ENCODE assay signal across 14 cellular contexts in genomic region chr13:73421310-73421912, GRCh38.
DNase-seq lines count a peak whose midpoint lies in the region; ATAC-seq and TF ChIP-seq lines count a peak whose summit lies in the region.
"Had no signal": no experiment of that assay in that cellular context is flagged by ENCODE, and none has a peak within 500 bp of the region (broad histone marks: within the 10 kb centered on the region; RNA-seq: fewer than 3 reads in every experiment).

No MANE protein-coding gene starts in this region.

- intact Hi-C loops in body of pancreas (cut with DNase I) (no loop called here), gastrocnemius medialis (cut with DNase I; ENCODE audit: low total_unique reads) (loop anchor here (5.0 kb wide), 1 partner anchor 61 kb away; no protein-coding TSS in a partner anchor)

- peak; percentile 87 for ATAC-seq in body of pancreas
- peak; percentile 94 to 97 for ATAC-seq in gastrocnemius medialis
- no peak for ATAC-seq in HG02610 (IDR thresholded peaks at IDR 0.05; ENCODE audit: unreplicated experiment)
- ATAC-seq: left ventricle myocardium superior, Panc1 had no signal

- in situ Hi-C loops in gastrocnemius medialis (cut with MboI; ENCODE audit: low sequenced_read_pairs in 4 of 4), result no loop called here

- TF ChIP-seq POLR2A in body of pancreas (IDR thresholded peaks at IDR 0.05), result no peak
- no peak for TF ChIP-seq POLR2A in gastrocnemius medialis (IDR thresholded peaks at IDR 0.05)

- TF ChIP-seq CTCF in body of pancreas (IDR thresholded peaks at IDR 0.05), result no peak
- no peak for TF ChIP-seq CTCF in gastrocnemius medialis (IDR thresholded peaks at IDR 0.05 in 4 of 5, conservative IDR thresholded peaks at IDR 0.05 in 1 of 5)

- H3K4me1 ChIP-seq in body of pancreas (no peaks in the 10 kb centered on the region), gastrocnemius medialis (peaks cover 4 to 15% of the 10 kb centered on the region in 2 donors)

- WGBS in body of pancreas, 2 donors, result 51 to 61% methylated on average over 7 of the region's 7 CpGs

- peak overlapping the region in 1 of 4 donors; percentile 34 for H3K27ac ChIP-seq in body of pancreas
- H3K27ac ChIP-seq in gastrocnemius medialis, result peak overlapping the region in 1 of 4 donors; percentile 37

- H3K36me3 ChIP-seq in body of pancreas (replicated peaks in 1 of 2; ENCODE audit: insufficient read depth in 1 of 2, low read depth in 2 of 2), result no peaks in the 10 kb centered on the region
- no peaks in the 10 kb centered on the region for H3K36me3 ChIP-seq in gastrocnemius medialis

- no peaks in the 10 kb centered on the region for H3K9me3 ChIP-seq in body of pancreas
- H3K9me3 ChIP-seq in gastrocnemius medialis, result no peaks in the 10 kb centered on the region

- peak; percentile 21 for DNase-seq in NCI-H2196 (lab: John Stamatoyannopoulos, UW; ENCODE audit: unreplicated experiment)
- DNase-seq in NCI-H2196 treated with DMSO at 0.1 percent for 48 hours (lab: John Stamatoyannopoulos, UW; ENCODE audit: unreplicated experiment), result no peak
- peak; percentile 84 for DNase-seq in LoVo (ENCODE audit: low spot score)
- peak; percentile 50 to 90 (median 70) for DNase-seq in body of pancreas
- DNase-seq in gastrocnemius medialis, result peak; percentile 23 to 49
- DNase-seq in NCI-H1694 (lab: John Stamatoyannopoulos, UW), result no peak
- no peak for DNase-seq in OCI-M2 (lab: John Stamatoyannopoulos, UW; ENCODE audit: unreplicated experiment)
- DNase-seq: ACHN, activated B cell treated with CpG ODN at 0.5 μM for 24 hours, H7, left ventricle myocardium superior, posterior cingulate gyrus had no signal

- H3K4me3 ChIP-seq in body of pancreas, result no peak overlapping the region
- no peak overlapping the region for H3K4me3 ChIP-seq in gastrocnemius medialis

- H3K27me3 ChIP-seq in body of pancreas, result no peaks in the 10 kb centered on the region
- H3K27me3 ChIP-seq in gastrocnemius medialis, result no peaks in the 10 kb centered on the region

Comparison
In these comparisons a context has a peak if more than half of its experiments do, and no peak if none do; other contexts are left out.
1. DNase-seq: peak in NCI-H2196 (single experiment), LoVo (single experiment), body of pancreas (4 of 4) and gastrocnemius medialis (2 of 2); none in NCI-H2196 treated with DMSO at 0.1 percent for 48 hours (single experiment), NCI-H1694 (single experiment) and OCI-M2 (single experiment).